In genomic region chr2:63865159-63865799, GRCh38 we compare ENCODE assay signal across 17 cellular contexts. TPM values are rescaled to one million over a fixed set of nuclear protein-coding genes. Genes with fewer than 3 reads are reported as not detected.
DNase-seq lines count a peak whose midpoint lies in the region; ATAC-seq, FAIRE-seq and TF ChIP-seq lines count a peak whose summit lies in the region.
"Had no signal": no experiment of that assay in that cellular context is flagged by ENCODE, and none has a peak within 500 bp of the region (broad histone marks: within the 10 kb centered on the region; RNA-seq: fewer than 3 reads in every experiment).

No MANE protein-coding gene starts in this region.

- no peaks in the 10 kb centered on the region for H3K9me3 ChIP-seq in Caco-2
- no peaks in the 10 kb centered on the region for H3K9me3 ChIP-seq in HUES48 (ENCODE audit: control insufficient read depth, insufficient read depth, low read length)
- no peaks in the 10 kb centered on the region for H3K9me3 ChIP-seq in A673 (ENCODE audit: low read depth, low read length, poor library complexity, severe bottlenecking)

- H3K27me3 Mint-ChIP-seq in Caco-2 (ENCODE audit: insufficient read depth, unreplicated experiment) = no peaks in the 10 kb centered on the region
- H3K27me3 Mint-ChIP-seq: activated naive CD8-positive, alpha-beta T cell; IgD-negative memory B cell had no signal

- peaks cover 59% of the 10 kb centered on the region for H3K36me3 Mint-ChIP-seq in Caco-2 (ENCODE audit: insufficient read depth, unreplicated experiment)

- peaks cover 16% of the 10 kb centered on the region for H3K79me2 ChIP-seq in mesendoderm (ENCODE audit: control insufficient read depth, insufficient read depth, low read length)

- H3K56ac ChIP-seq in mesendoderm (ENCODE audit: low read length) = no peak overlapping the region

- FAIRE-seq in bronchial epithelial cell (lab: Jason Lieb, UNC) = no peak

- H4K5ac ChIP-seq in mesendoderm (ENCODE audit: low read length) = no peak overlapping the region

- H2BK5ac ChIP-seq in mesendoderm (ENCODE audit: low read length) = no peak overlapping the region

- H3K4me2 ChIP-seq in mesendoderm (ENCODE audit: low read length) = no peak overlapping the region

- H3K36me3 ChIP-seq in Caco-2 (ENCODE audit: control insufficient read depth, insufficient read depth, low read length) (no peaks in the 10 kb centered on the region), HUES48 (ENCODE audit: control insufficient read depth, insufficient read depth, low read length) (peaks cover 98% of the 10 kb centered on the region), bronchial epithelial cell (ENCODE audit: control insufficient read depth, insufficient read depth, low read length) (no peaks in the 10 kb centered on the region), mesendoderm (ENCODE audit: control insufficient read depth, insufficient read depth, low read length) (peaks cover 2% of the 10 kb centered on the region), A673 (ENCODE audit: insufficient read depth, low read length, poor library complexity, severe bottlenecking) (peaks cover 10% of the 10 kb centered on the region)

- no peak overlapping the region for H3K23ac ChIP-seq in mesendoderm (ENCODE audit: low read length)

- POLR2A ChIA-PET in Caco-2 (lab: Charles Lee) = interaction anchor here (2.5 kb wide), 1 partner anchor 23 kb away, joined by 14 read pairs; the partner anchor contains the start of gene UGP2
- POLR2A ChIA-PET in A673 (lab: Charles Lee; ENCODE audit: low non-redundant PET) = no interaction called here

- peaks cover 38% of the 10 kb centered on the region for H3K4me1 ChIP-seq in Caco-2
- peaks cover 57% of the 10 kb centered on the region for H3K4me1 ChIP-seq in HUES48 (ENCODE audit: control insufficient read depth, insufficient read depth, low read length)
- no peaks in the 10 kb centered on the region for H3K4me1 ChIP-seq in mesendoderm (ENCODE audit: control insufficient read depth, low read depth, low read length)
- H3K4me1 ChIP-seq in A673 (ENCODE audit: insufficient read depth, low read length, poor library complexity, severe bottlenecking) = no peaks in the 10 kb centered on the region

- CTCF ChIA-PET in Caco-2 (lab: Charles Lee) = interaction anchor here (0.6 to 1.0 kb wide), 4 partner anchors 16 to 540 kb away, joined by 3 to 4 read pairs (median 3); no protein-coding TSS in a partner anchor
- CTCF ChIA-PET in A673 (lab: Charles Lee) = no interaction called here

- H2BK120ac ChIP-seq in mesendoderm (ENCODE audit: low read depth, low read length) = no peak overlapping the region

- peak overlapping the region; percentile 55 for H3K4ac ChIP-seq in mesendoderm (ENCODE audit: low read depth, low read length)

- H3K4me3 Mint-ChIP-seq in Caco-2 (ENCODE audit: unreplicated experiment) = no peak overlapping the region
- H3K4me3 Mint-ChIP-seq: CD14-positive monocyte, IgD-negative memory B cell had no signal

- DNase-seq in Caco-2 (no peak), bronchial epithelial cell (ENCODE audit: low read depth) (peak; percentile 48), mesendoderm (no peak), A673 (ENCODE audit: low spot score) (no peak), NCI-H187 (lab: John Stamatoyannopoulos, UW) (no peak)
- DNase-seq: activated CD8-positive, alpha-beta memory T cell treated with anti-CD3 and anti-CD28 coated beads, Interleukin-2, amount 50 U/mL, for 48 hours; head of caudate nucleus; kidney glomerular epithelial cell; NCI-H1105; SHP77; T-helper 2 cell had no signal

- no peak overlapping the region for H3K4me3 ChIP-seq in Caco-2 (ENCODE audit: low read depth, low read length)
- no peak overlapping the region for H3K4me3 ChIP-seq in HUES48 (ENCODE audit: low read depth, low read length)
- no peak overlapping the region for H3K4me3 ChIP-seq in bronchial epithelial cell (ENCODE audit: low read depth, low read length)
- H3K4me3 ChIP-seq in mesendoderm (ENCODE audit: low read length) = no peak overlapping the region
- H3K4me3 ChIP-seq in A673 (ENCODE audit: low read depth, low read length, poor library complexity, severe bottlenecking) = no peak overlapping the region

- no peak overlapping the region for H4K8ac ChIP-seq in mesendoderm (ENCODE audit: low read depth, low read length)

- H3K79me1 ChIP-seq in mesendoderm (ENCODE audit: low read length) = no peaks in the 10 kb centered on the region

- H3K4me1 Mint-ChIP-seq in Caco-2 (ENCODE audit: low read depth, unreplicated experiment) = peaks cover 50% of the 10 kb centered on the region

- H3K9ac ChIP-seq in HUES48 (ENCODE audit: low read depth, low read length) (no peak overlapping the region), mesendoderm (ENCODE audit: low read length) (no peak overlapping the region)

- WGBS in mesendoderm (ENCODE audit: extremely low coverage, insufficient coverage, low lambda C conversion rate) = no CpG with 5 or more reads among the region's 6 CpGs

- H3K9me3 Mint-ChIP-seq in Caco-2 (ENCODE audit: unreplicated experiment) = no peaks in the 10 kb centered on the region
- H3K9me3 Mint-ChIP-seq: CD14-positive monocyte, IgD-negative memory B cell had no signal

- intact Hi-C loops in Caco-2 (cut with micrococcal nuclease; ENCODE audit: unreplicated experiment) (no loop called here), A673 (cut with micrococcal nuclease; ENCODE audit: unreplicated experiment) (no loop called here)

- ATAC-seq in GM19351 (IDR thresholded peaks at IDR 0.05; ENCODE audit: unreplicated experiment) = no peak
- ATAC-seq in GM21515 (IDR thresholded peaks at IDR 0.05; ENCODE audit: unreplicated experiment) = no peak

- BruUV-seq in Caco-2 (replicated peaks; lab: Mats Ljungman, UMichigan) (no TSS peak), A673 (replicated peaks; lab: Mats Ljungman, UMichigan) (no TSS peak)

- peak overlapping the region; percentile 46 for H3K27ac Mint-ChIP-seq in Caco-2 (ENCODE audit: unreplicated experiment)
- H3K27ac Mint-ChIP-seq: IgD-negative memory B cell had no signal

- H3K27me3 ChIP-seq in Caco-2 (replicated peaks; ENCODE audit: control insufficient read depth, insufficient read depth, low read length) = no peaks in the 10 kb centered on the region
- no peaks in the 10 kb centered on the region for H3K27me3 ChIP-seq in HUES48 (ENCODE audit: control insufficient read depth, insufficient read depth, low read length)
- no peaks in the 10 kb centered on the region for H3K27me3 ChIP-seq in bronchial epithelial cell (ENCODE audit: control insufficient read depth, insufficient read depth, low read length)
- no peaks in the 10 kb centered on the region for H3K27me3 ChIP-seq in mesendoderm (ENCODE audit: insufficient read depth, low read length, poor library complexity)
- H3K27me3 ChIP-seq in A673 (replicated peaks; ENCODE audit: insufficient read depth, low read depth, low read length, poor library complexity) = no peaks in the 10 kb centered on the region

- no peak overlapping the region for H2BK15ac ChIP-seq in mesendoderm (replicated peaks; ENCODE audit: low read depth)

- TF ChIP-seq CTCF in Caco-2 (IDR thresholded peaks at IDR 0.05; ENCODE audit: insufficient read depth in 1 of 2, low read depth in 1 of 2, low read length in 1 of 2, severe bottlenecking in 1 of 2, unreplicated experiment in 1 of 2) (no peak), bronchial epithelial cell (IDR thresholded peaks at IDR 0.05; ENCODE audit: insufficient read depth, low read length, severe bottlenecking) (no peak), A673 (conservative IDR thresholded peaks at IDR 0.05; ENCODE audit: low read depth, low read length) (no peak)

- no peak overlapping the region for H2AK5ac ChIP-seq in mesendoderm (ENCODE audit: low read length)

- H3K27ac ChIP-seq in HUES48 (ENCODE audit: low read depth, low read length) (peak overlapping the region; percentile 3), mesendoderm (ENCODE audit: low read depth, low read length) (no peak overlapping the region), A673 (ENCODE audit: low read depth, low read length, poor library complexity, severe bottlenecking) (no peak overlapping the region)

- H3K18ac ChIP-seq in mesendoderm (ENCODE audit: low read length) = no peak overlapping the region

RNA-seq across cellular contexts. Expression of gene UGP2, which starts 23.6 kb away (rescaled TPM):
- total RNA-seq in Caco-2 (2022) (288 and 307 TPM in 2 replicates), bronchial epithelial cell (114 and 127 TPM in 2 replicates), A673 (2021) (60.3 and 70.4 TPM in 2 replicates)
- 361 TPM for polyA plus RNA-seq in mesendoderm (2013, experiment 1 of 2)
- 376 TPM for polyA plus RNA-seq in mesendoderm (2013, experiment 2 of 2)
